ENCODE assay signal across 16 cellular contexts in the genomic region with DNA sequence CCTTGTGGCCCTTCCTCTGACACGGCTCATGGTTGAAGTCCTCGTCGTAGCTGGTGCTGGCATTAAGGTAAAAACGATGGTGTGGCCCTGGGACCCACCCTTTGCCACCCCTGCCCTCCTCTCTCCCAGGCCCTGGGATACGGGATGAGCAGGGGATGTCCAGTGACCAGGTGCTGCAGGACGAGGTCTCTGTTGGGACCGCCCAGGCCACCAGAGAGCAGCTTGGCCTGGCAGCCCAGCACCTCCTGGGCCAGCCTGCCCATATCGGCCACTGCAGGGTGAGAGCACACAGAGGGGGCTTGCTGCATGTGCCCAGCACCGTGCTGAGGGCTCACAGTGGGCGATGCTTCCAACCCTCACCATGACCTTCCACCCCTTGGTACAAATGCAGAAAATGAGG. TPM values are rescaled to one million over a fixed set of nuclear protein-coding genes. Genes with fewer than 3 reads are reported as not detected.
"Had no signal": no experiment of that assay in that cellular context is flagged by ENCODE, and none has a peak within 500 bp of the region (broad histone marks: within the 10 kb centered on the region; RNA-seq: fewer than 3 reads in every experiment).

No MANE protein-coding gene starts in this region.

- FAIRE-seq: bronchial epithelial cell, kidney, TTC549 had no signal

- DNase-seq: activated gamma-delta T cell treated with Interleukin-2 at 50 U/mL for 16 hours; adrenal gland; effector CD4-positive, alpha-beta T cell; gastrocnemius medialis; kidney; mucosa of descending colon; naive B cell; ovary; stimulated activated CD4-positive, alpha-beta T cell treated with anti-CD3 and anti-CD28 coated beads, Interleukin-4, amount 100 ng/mL, for 1 hour; stomach; SW 1271 had no signal

- ATAC-seq: gastrocnemius medialis, sciatic nerve had no signal

- H3K36me3 ChIP-seq: ovary had no signal

- H3K27me3 ChIP-seq: adrenal gland, gastrocnemius medialis, ovary, stomach had no signal

- H3K9me3 ChIP-seq: adrenal gland, gastrocnemius medialis, mucosa of descending colon, ovary, stomach had no signal

- H3K4me2 ChIP-seq: smooth muscle cell had no signal

- H3K27ac ChIP-seq: ovary had no signal

- H3K4me3 ChIP-seq: adrenal gland, gastrocnemius medialis, mucosa of descending colon, ovary, smooth muscle cell, stomach had no signal

RNA-seq across cellular contexts. Expression of a gene that starts 31.4 kb away (rescaled TPM):
- total RNA-seq: activated naive CD4-positive, alpha-beta T cell treated with anti-CD3 and anti-CD28 coated beads, Interleukin-2, amount 50 U/mL, for 72 hours; gastrocnemius medialis had no signal
